Comparison of ENCODE assay signal across 10 cellular contexts in genomic region chr12:4763549-4763948, GRCh38. TPM values are rescaled to one million over a fixed set of nuclear protein-coding genes. Genes with fewer than 3 reads are reported as not detected.
DNase-seq lines count a peak whose midpoint lies in the region; ATAC-seq, FAIRE-seq and TF ChIP-seq lines count a peak whose summit lies in the region.
"Had no signal": no experiment of that assay in that cellular context is flagged by ENCODE, and none has a peak within 500 bp of the region (broad histone marks: within the 10 kb centered on the region; RNA-seq: fewer than 3 reads in every experiment).

No MANE protein-coding gene starts in this region.

- ATAC-seq in HG02571 (IDR thresholded peaks at IDR 0.05; ENCODE audit: unreplicated experiment) = no peak
- ATAC-seq: effector memory CD8-positive, alpha-beta T cell had no signal

- H3K4me1 Mint-ChIP-seq in H9 = peaks cover 9 to 12% of the 10 kb centered on the region in 2 experiments
- peaks cover 2% of the 10 kb centered on the region for H3K4me1 Mint-ChIP-seq in CD14-positive monocyte
- H3K4me1 Mint-ChIP-seq in osteocyte (ENCODE audit: unreplicated experiment) = no peaks in the 10 kb centered on the region

- H3K79me2 ChIP-seq in H9 (ENCODE audit: insufficient read depth, low read length) (no peaks in the 10 kb centered on the region), H1 (ENCODE audit: control insufficient read depth in 1 of 2, insufficient read depth in 2 of 2, low read length in 2 of 2) (no peaks in the 10 kb centered on the region)

- H3T11ph ChIP-seq in H9 (ENCODE audit: low read length) = no peak overlapping the region

- peak; percentile 69 to 74 for TF ChIP-seq RAD21 in H1 (IDR thresholded peaks at IDR 0.05 in 1 of 2, conservative IDR thresholded peaks at IDR 0.05 in 1 of 2; ENCODE audit: low read depth in 2 of 2, low read length in 2 of 2)

- H3K4me3 ChIP-seq in H1 (ENCODE audit: extremely low read depth in 1 of 4, insufficient read depth in 2 of 4, low read depth in 3 of 4, low read length in 4 of 4) = no peak overlapping the region; a peak in 1 of 8 replicates

- H3K4me1 ChIP-seq in H9 (ENCODE audit: insufficient read depth, low read length) = no peaks in the 10 kb centered on the region
- H3K4me1 ChIP-seq in H1 (replicated peaks in 1 of 4; ENCODE audit: control insufficient read depth in 3 of 4, insufficient read depth in 4 of 4, low read length in 3 of 4) = peaks cover 0 to 3% (median 2%) of the 10 kb centered on the region in 4 experiments; a peak in 3 of 7 replicates

- H3K23ac ChIP-seq in H9 (ENCODE audit: insufficient read length, low read depth, low read length) (no peak overlapping the region), H1 (ENCODE audit: insufficient read length) (no peak overlapping the region)

- no peak overlapping the region for H3K4me2 ChIP-seq in H9 (ENCODE audit: insufficient read depth, insufficient read length, low read length)
- peak overlapping the region in 1 of 2 experiments; percentile 11; a peak in 1 of 4 replicates for H3K4me2 ChIP-seq in H1 (ENCODE audit: insufficient read depth in 1 of 2, low read depth in 2 of 2, low read length in 2 of 2)

- H3K9me3 Mint-ChIP-seq in H9 (no peaks in the 10 kb centered on the region), CD14-positive monocyte (peaks cover 2 to 9% (median 5%) of the 10 kb centered on the region in 7 donors), osteocyte (ENCODE audit: unreplicated experiment) (no peaks in the 10 kb centered on the region)
- H3K9me3 Mint-ChIP-seq: effector memory CD8-positive, alpha-beta T cell had no signal

- no peak overlapping the region for H4K91ac ChIP-seq in H9 (ENCODE audit: insufficient read length, low read depth, low read length)
- H4K91ac ChIP-seq in H1 (replicated peaks; ENCODE audit: insufficient read length, low read length) = no peak overlapping the region

- no peaks in the 10 kb centered on the region for H3K27me3 ChIP-seq in H9 (ENCODE audit: insufficient read depth, low read length)
- no peaks in the 10 kb centered on the region for H3K27me3 ChIP-seq in H1 (replicated peaks in 1 of 4; ENCODE audit: control insufficient read depth in 3 of 4, extremely low read depth in 1 of 4, insufficient read depth in 3 of 4, low read length in 3 of 4)

- CTCF ChIA-PET in H1 (lab: Charles Lee; ENCODE audit: partially characterized antibody) = interaction anchor here (0.9 to 4.0 kb wide), 15 partner anchors 9 to 308 kb away, joined by 3 to 22 read pairs (median 4); no protein-coding TSS in a partner anchor

- H3K14ac ChIP-seq in H9 (ENCODE audit: insufficient read depth, low read length) = no peak overlapping the region
- H3K14ac ChIP-seq in H1 (ENCODE audit: insufficient read length) = no peak overlapping the region

- no peak overlapping the region for H2BK15ac ChIP-seq in H9 (ENCODE audit: low read depth, low read length)
- no peak overlapping the region for H2BK15ac ChIP-seq in H1 (ENCODE audit: low read length)

- H3K27ac ChIP-seq in H9 (ENCODE audit: insufficient read length, low read depth, low read length) (no peak overlapping the region), H1 (ENCODE audit: low read depth, low read length) (no peak overlapping the region)

- H2AFZ ChIP-seq in H9 (ENCODE audit: low read length) (no peak overlapping the region), H1 (ENCODE audit: low read length) (peak overlapping the region; percentile 95)

- H3K79me1 ChIP-seq in H9 (ENCODE audit: insufficient read depth, low read depth, low read length, poor library complexity, severe bottlenecking) (no peaks in the 10 kb centered on the region), H1 (ENCODE audit: low read depth, low read length) (no peaks in the 10 kb centered on the region)

- H3K36me3 Mint-ChIP-seq in H9 (ENCODE audit: insufficient read depth in 1 of 3, low read depth in 3 of 3) (peaks cover 0 to 7% (median 4%) of the 10 kb centered on the region in 3 experiments; a peak in 4 of 7 replicates), CD14-positive monocyte (no peaks in the 10 kb centered on the region), osteocyte (ENCODE audit: unreplicated experiment) (no peaks in the 10 kb centered on the region)

- H4K5ac ChIP-seq in H9 (ENCODE audit: insufficient read length, low read depth, low read length) (no peak overlapping the region), H1 (ENCODE audit: insufficient read length, low read depth, low read length) (no peak overlapping the region)

- WGBS in H9 (ENCODE audit: extremely low coverage, insufficient read length, low lambda C conversion rate) = no CpG with 5 or more reads among the region's 18 CpGs
- 32% methylated on average over 7 of the region's 18 CpGs; no CpG with 5 or more reads in 1 of the 2 experiments for WGBS in H1 (ENCODE audit: extremely low coverage in 1 of 2, insufficient coverage in 1 of 2, insufficient read length in 1 of 2, insufficient replicate concordance in 2 of 2, low coverage in 1 of 2, low lambda C conversion rate in 2 of 2, missing lambda C conversion rate in 1 of 2), 2 experiments

- H2BK12ac ChIP-seq in H9 (ENCODE audit: insufficient read length, low read depth, low read length) = no peak overlapping the region
- H2BK12ac ChIP-seq in H1 (ENCODE audit: low read depth, low read length) = no peak overlapping the region

- H4K8ac ChIP-seq in H9 (replicated peaks; ENCODE audit: insufficient read length, low read depth, low read length) = no peak overlapping the region
- 0 out of 2 replicates have a peak overlapping the region, but pooled peaks have one; percentile 46 for H4K8ac ChIP-seq in H1 (ENCODE audit: extremely low read depth, insufficient read depth, low read length)

- no peak for TF ChIP-seq EP300 in H1 (IDR thresholded peaks at IDR 0.05; ENCODE audit: borderline replicate concordance in 1 of 2, low read depth in 2 of 2, low read length in 2 of 2)

- H3K23me2 ChIP-seq in H9 (ENCODE audit: insufficient read length, low read depth, low read length, poor library complexity, severe bottlenecking) = no peaks in the 10 kb centered on the region
- H3K23me2 ChIP-seq in H1 (ENCODE audit: low read depth, low read length) = no peaks in the 10 kb centered on the region

- H2BK20ac ChIP-seq in H9 (ENCODE audit: low read depth, low read length, poor library complexity, severe bottlenecking) (no peak overlapping the region), H1 (ENCODE audit: low read length) (no peak overlapping the region)

- no peak for TF ChIP-seq POLR2A in H1 (IDR thresholded peaks at IDR 0.05; ENCODE audit: control extremely low read depth in 1 of 2, low read depth in 2 of 2, low read length in 2 of 2)

- no peak overlapping the region for H3K56ac ChIP-seq in H9 (ENCODE audit: insufficient read length, low read depth, low read length)
- no peak overlapping the region for H3K56ac ChIP-seq in H1 (replicated peaks; ENCODE audit: insufficient read length, low read depth, low read length)

- no peak overlapping the region for H2AK5ac ChIP-seq in H9 (ENCODE audit: insufficient read length, low read length)
- no peak overlapping the region for H2AK5ac ChIP-seq in H1 (ENCODE audit: low read depth, low read length)

- DNase-seq in H9 (peak; percentile 99), NCI-H2227 (lab: John Stamatoyannopoulos, UW; ENCODE audit: unreplicated experiment) (peak; percentile 81), H1 (ENCODE audit: low read depth in 1 of 2, low spot score in 2 of 2) (peak; percentile 79 to 88), renal cortical epithelial cell (ENCODE audit: low read depth) (peak; percentile 2), CD14-positive monocyte (ENCODE audit: low spot score) (no peak), T-helper 1 cell (no peak), osteocyte (ENCODE audit: extremely low spot score, unreplicated experiment) (no peak)
- DNase-seq: effector memory CD8-positive, alpha-beta T cell; mesenchymal stem cell had no signal

- H3K18ac ChIP-seq in H9 (ENCODE audit: insufficient read length, low read depth, low read length) (no peak overlapping the region), H1 (ENCODE audit: extremely low read depth, low read length) (no peak overlapping the region)

- H3K27me3 Mint-ChIP-seq in H9 (ENCODE audit: low read depth) (no peaks in the 10 kb centered on the region), CD14-positive monocyte (ENCODE audit: low read depth in 3 of 3) (peaks cover 4% of the 10 kb centered on the region in 3 donors), osteocyte (ENCODE audit: unreplicated experiment) (peaks cover 8% of the 10 kb centered on the region)

- intact Hi-C loops in CD14-positive monocyte (cut with micrococcal nuclease) = no loop called here

- no peak overlapping the region; a peak in 1 of 5 replicates for H3K4me3 Mint-ChIP-seq in H9
- no peak overlapping the region for H3K4me3 Mint-ChIP-seq in CD14-positive monocyte
- no peak overlapping the region for H3K4me3 Mint-ChIP-seq in osteocyte (ENCODE audit: unreplicated experiment)
- H3K4me3 Mint-ChIP-seq: effector memory CD8-positive, alpha-beta T cell had no signal

- TF ChIP-seq CTCF in H9 (conservative IDR thresholded peaks at IDR 0.05) = peak; percentile 81
- TF ChIP-seq CTCF in H1 (IDR thresholded peaks at IDR 0.05; ENCODE audit: control extremely low read depth in 1 of 3, insufficient read depth in 1 of 3, low read depth in 1 of 3, low read length in 3 of 3) = peak; percentile 86 to 93 (median 87)
- TF ChIP-seq CTCF in CD14-positive monocyte (IDR thresholded peaks at IDR 0.05) = no peak
- TF ChIP-seq CTCF in osteocyte (IDR thresholded peaks at IDR 0.05) = no peak

- H3K9me3 ChIP-seq in H9 (ENCODE audit: control insufficient read depth, low read depth, low read length) (no peaks in the 10 kb centered on the region), H1 (ENCODE audit: insufficient read depth in 2 of 2, low read depth in 1 of 2, low read length in 1 of 2) (no peaks in the 10 kb centered on the region)

- H2BK120ac ChIP-seq in H9 (ENCODE audit: low read depth, low read length, poor library complexity, severe bottlenecking) (no peak overlapping the region), H1 (replicated peaks; ENCODE audit: low read depth, low read length) (no peak overlapping the region)

- H3K9ac ChIP-seq in H9 (ENCODE audit: extremely low read depth, insufficient read length, low read length) = no peak overlapping the region
- H3K9ac ChIP-seq in H1 (replicated peaks in 1 of 4; ENCODE audit: extremely low read depth in 1 of 4, low read depth in 3 of 4, low read length in 3 of 4) = peak overlapping the region in 1 of 4 experiments; percentile 48; a peak in 2 of 7 replicates

- no peak for FAIRE-seq in H1 (lab: Jason Lieb, UNC)

- H4K20me1 ChIP-seq in H9 (ENCODE audit: control insufficient read depth, insufficient read depth, insufficient read length) = no peaks in the 10 kb centered on the region
- H4K20me1 ChIP-seq in H1 (replicated peaks in 1 of 2; ENCODE audit: control insufficient read depth in 1 of 2, insufficient read depth in 2 of 2, low read length in 2 of 2) = no peaks in the 10 kb centered on the region

- H3K27ac Mint-ChIP-seq in H9 = peak overlapping the region; percentile 2 to 55 (median 20); a peak in 5 of 7 replicates
- H3K27ac Mint-ChIP-seq in CD14-positive monocyte = no peak overlapping the region
- no peak overlapping the region for H3K27ac Mint-ChIP-seq in osteocyte (ENCODE audit: unreplicated experiment)
- H3K27ac Mint-ChIP-seq: effector memory CD8-positive, alpha-beta T cell had no signal

- no peak overlapping the region for H2BK5ac ChIP-seq in H9 (ENCODE audit: insufficient read length, low read length)
- H2BK5ac ChIP-seq in H1 (ENCODE audit: low read depth, low read length) = no peak overlapping the region

- POLR2A ChIA-PET in H1 (lab: Charles Lee; ENCODE audit: partially characterized antibody) = interaction anchor here (1.3 kb wide), 2 partner anchors 10 to 16 kb away, joined by 3 to 6 read pairs; no protein-coding TSS in a partner anchor

- H3K36me3 ChIP-seq in H1 (ENCODE audit: control insufficient read depth in 2 of 4, insufficient read depth in 4 of 4, low read length in 3 of 4) = peaks cover 0 to 3% (median 0%) of the 10 kb centered on the region in 4 experiments; a peak in 1 of 8 replicates

- H3K4ac ChIP-seq in H9 (ENCODE audit: low read depth, low read length) (no peak overlapping the region), H1 (replicated peaks; ENCODE audit: insufficient read length, low read depth, low read length) (no peak overlapping the region)

RNA-seq across cellular contexts. Expression of gene GALNT8, which starts 43.3 kb away (rescaled TPM):
- total RNA-seq in H9 (2021) (5.4 and 5.9 TPM in 2 replicates), renal cortical epithelial cell (0.05 TPM in 1 of 2 replicates, not detected in the other), osteocyte (0.16 and 0.21 TPM in 2 replicates)
- total RNA-seq in H1 (2021; fragmentation: NEBNext Ultra II Directional; extraction: Animal tissue kit (Norgen Biotek cat#: 25700)) = 5.4 and 8.3 TPM in 2 replicates
- polyA plus RNA-seq in H1 (2011; rRNA removed) (3.2 and 4.7 TPM in 2 replicates), CD14-positive monocyte (under 1 TPM in 1 of 2 donors, not detected in 1; 0.04 TPM)
- polyA plus RNA-seq in H1 (2011; cell fraction: cytosol; rRNA removed) = 4.7 TPM
- polyA plus RNA-seq in H1 (2011; cell fraction: nucleus; rRNA removed) = 10.5 TPM
- 2.8 to 5.7 TPM (median 4.9 TPM) in 4 replicates for polyA plus RNA-seq in H1 (2012, experiment 1 of 2)
- polyA plus RNA-seq in H1 (2012, experiment 2 of 2) = 2.0 TPM
- 2.8 TPM for polyA plus RNA-seq in H1 (2013, experiment 1 of 2)
- polyA plus RNA-seq in H1 (2013, experiment 2 of 2) = 3.2 TPM
- 12.2 and 16.3 TPM in 2 replicates for polyA minus RNA-seq in H1 (2011; rRNA and poly(A)+ RNA removed)
- 5.1 TPM for polyA minus RNA-seq in H1 (2011; cell fraction: cytosol; rRNA and poly(A)+ RNA removed)
- polyA minus RNA-seq in H1 (2011; cell fraction: nucleus; rRNA and poly(A)+ RNA removed) = 14.9 TPM

Comparison
In these comparisons a context has a peak if more than half of its experiments do, and no peak if none do; other contexts are left out.
1. DNase-seq: peak in H9 (single experiment), NCI-H2227 (single experiment), H1 (2 of 2) and renal cortical epithelial cell (single experiment); none in CD14-positive monocyte (single experiment), T-helper 1 cell (0 of 5) and osteocyte (single experiment).
2. H3K27ac Mint-ChIP-seq: peak in H9 (3 of 3); none in CD14-positive monocyte (0 of 7) and osteocyte (single experiment).
3. CTCF ChIP-seq: peak in H9 (single experiment) and H1 (3 of 3); none in CD14-positive monocyte (single experiment) and osteocyte (single experiment).